Comparison of ENCODE assay signal across 15 cellular contexts in the genomic region with DNA sequence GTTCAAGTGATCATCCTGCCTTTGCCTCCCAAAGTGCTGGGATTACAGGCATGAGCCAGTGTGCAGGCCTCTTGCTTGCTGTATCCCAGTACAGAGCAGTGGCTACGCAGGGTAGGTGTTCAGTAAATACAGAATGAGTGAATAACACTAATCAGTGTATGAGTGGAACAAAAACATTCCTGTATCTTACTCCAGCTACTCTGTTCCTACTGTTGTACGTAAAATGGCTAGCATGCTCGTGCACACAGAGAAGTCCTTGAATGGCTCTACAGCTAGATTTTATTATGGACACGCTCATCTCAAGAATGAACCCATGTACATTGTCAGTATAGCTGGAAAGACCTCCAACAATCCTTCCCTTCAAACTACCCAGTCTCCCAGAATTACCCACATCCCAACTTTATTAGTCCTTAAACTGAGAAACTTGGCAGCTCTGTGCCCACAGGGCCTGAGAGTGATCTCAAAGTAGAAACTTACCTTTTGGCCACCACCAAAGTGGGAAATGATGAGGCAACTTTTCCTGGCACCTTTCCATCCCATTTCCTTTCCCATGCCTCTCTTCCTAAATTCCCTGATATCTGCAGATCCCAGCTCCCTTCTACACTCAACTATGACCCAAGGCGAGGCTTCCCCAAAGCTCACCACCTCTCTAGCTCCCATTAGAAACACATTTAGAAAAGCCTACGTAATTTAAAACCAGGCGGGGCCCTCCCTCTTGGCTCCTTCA.
A peak's percentile ranks its signal among the peaks of the same experiment; 100 is the strongest.
DNase-seq lines count a peak whose midpoint lies in the region; ATAC-seq and TF ChIP-seq lines count a peak whose summit lies in the region.
"Had no signal": no experiment of that assay in that cellular context is flagged by ENCODE, and none has a peak within 500 bp of the region (broad histone marks: within the 10 kb centered on the region; RNA-seq: fewer than 3 reads in every experiment).

No MANE protein-coding gene starts in this region.

- H3K27me3 Mint-ChIP-seq in activated naive CD8-positive, alpha-beta T cell = no peaks in the 10 kb centered on the region

- peaks cover 4% of the 10 kb centered on the region for H3K36me3 Mint-ChIP-seq in activated naive CD8-positive, alpha-beta T cell

- 71 to 94% methylated on average over 7 of the region's 7 CpGs for WGBS in lung, 2 donors

- no peaks in the 10 kb centered on the region for H3K36me3 ChIP-seq in left ventricle myocardium inferior
- H3K36me3 ChIP-seq in lung (ENCODE audit: control insufficient read depth in 2 of 2, insufficient read depth in 2 of 2, low read length in 2 of 2) = no peaks in the 10 kb centered on the region
- no peaks in the 10 kb centered on the region for H3K36me3 ChIP-seq in upper lobe of right lung

- H3K4me1 Mint-ChIP-seq in activated naive CD8-positive, alpha-beta T cell (ENCODE audit: low read depth) = peaks cover 87% of the 10 kb centered on the region

- H3K4me1 ChIP-seq in left ventricle myocardium inferior (peaks cover 24% of the 10 kb centered on the region), lung (ENCODE audit: control insufficient read depth in 2 of 2, insufficient read depth in 2 of 2, low read length in 2 of 2) (peaks cover 4 to 7% of the 10 kb centered on the region in 2 donors), upper lobe of right lung (peaks cover 19% of the 10 kb centered on the region)

- no peaks in the 10 kb centered on the region for H3K9me3 ChIP-seq in left ventricle myocardium inferior (replicated peaks)
- H3K9me3 ChIP-seq in lung (ENCODE audit: control insufficient read depth in 2 of 2, insufficient read depth in 1 of 2, low read length in 1 of 2) = no peaks in the 10 kb centered on the region
- H3K9me3 ChIP-seq in upper lobe of right lung = no peaks in the 10 kb centered on the region

- ATAC-seq in Right ventricle myocardium superior (ENCODE audit: poor library complexity) = no peak
- no peak for ATAC-seq in lung (ENCODE audit: insufficient read depth, low FRiP score)
- ATAC-seq in upper lobe of right lung = peak; percentile 24

- H3K9me3 Mint-ChIP-seq in activated naive CD8-positive, alpha-beta T cell (ENCODE audit: low read depth) = no peaks in the 10 kb centered on the region

- peak overlapping the region; percentile 100 for H3K27ac Mint-ChIP-seq in activated naive CD8-positive, alpha-beta T cell

- intact Hi-C loops in left ventricle myocardium inferior (cut with micrococcal nuclease) = no loop called here
- intact Hi-C loops in Right ventricle myocardium superior (cut with DNase I) = no loop called here
- intact Hi-C loops in upper lobe of right lung (cut with DNase I) = no loop called here

- H3K27me3 ChIP-seq in left ventricle myocardium inferior (ENCODE audit: low read depth) (no peaks in the 10 kb centered on the region), lung (ENCODE audit: control insufficient read depth, insufficient read depth) (no peaks in the 10 kb centered on the region), upper lobe of right lung (no peaks in the 10 kb centered on the region)
- H3K27me3 ChIP-seq: hepatocyte had no signal

- H3K27ac ChIP-seq in left ventricle myocardium inferior (replicated peaks) = peak overlapping the region; percentile 62
- peak overlapping the region in 1 of 2 donors; percentile 32 for H3K27ac ChIP-seq in lung (ENCODE audit: low read depth in 1 of 2, low read length in 1 of 2)
- no peak overlapping the region for H3K27ac ChIP-seq in upper lobe of right lung
- H3K27ac ChIP-seq: hepatocyte had no signal

- no peak overlapping the region for H3K4me3 Mint-ChIP-seq in activated naive CD8-positive, alpha-beta T cell

- TF ChIP-seq CTCF in left ventricle myocardium inferior (IDR thresholded peaks at IDR 0.05; ENCODE audit: borderline replicate concordance) = no peak
- TF ChIP-seq CTCF in lung (IDR thresholded peaks at IDR 0.05; ENCODE audit: control extremely low read depth, extremely low read depth) = no peak
- TF ChIP-seq CTCF in upper lobe of right lung (IDR thresholded peaks at IDR 0.05) = no peak

- DNase-seq in left ventricle myocardium inferior = no peak
- no peak for DNase-seq in Right ventricle myocardium superior
- peak; percentile 32 for DNase-seq in lung (ENCODE audit: low spot score)
- DNase-seq in upper lobe of right lung = no peak
- DNase-seq in DMS153 treated with DMSO at 0.1 percent for 48 hours (lab: John Stamatoyannopoulos, UW; ENCODE audit: unreplicated experiment) = no peak
- DNase-seq in epidermal melanocyte (ENCODE audit: insufficient read length, low spot score) = no peak
- no peak for DNase-seq in NCI-H510A treated with DMSO at 0.1 percent for 48 hours (lab: John Stamatoyannopoulos, UW)
- DNase-seq: activated gamma-delta T cell; cerebellar nuclear complex; erythroblast; NCI-H187 treated with DMSO at 0.1 percent for 48 hours; NK-92 treated with Interleukin-12 subunit alpha and Interleukin-12 subunit beta, amount 100 ng/mL, for 24 hours; SIG-M5 had no signal

- no peak overlapping the region for H3K4me3 ChIP-seq in left ventricle myocardium inferior
- H3K4me3 ChIP-seq in lung = no peak overlapping the region
- no peak overlapping the region for H3K4me3 ChIP-seq in upper lobe of right lung
- H3K4me3 ChIP-seq: hepatocyte had no signal
